In the genomic region with DNA sequence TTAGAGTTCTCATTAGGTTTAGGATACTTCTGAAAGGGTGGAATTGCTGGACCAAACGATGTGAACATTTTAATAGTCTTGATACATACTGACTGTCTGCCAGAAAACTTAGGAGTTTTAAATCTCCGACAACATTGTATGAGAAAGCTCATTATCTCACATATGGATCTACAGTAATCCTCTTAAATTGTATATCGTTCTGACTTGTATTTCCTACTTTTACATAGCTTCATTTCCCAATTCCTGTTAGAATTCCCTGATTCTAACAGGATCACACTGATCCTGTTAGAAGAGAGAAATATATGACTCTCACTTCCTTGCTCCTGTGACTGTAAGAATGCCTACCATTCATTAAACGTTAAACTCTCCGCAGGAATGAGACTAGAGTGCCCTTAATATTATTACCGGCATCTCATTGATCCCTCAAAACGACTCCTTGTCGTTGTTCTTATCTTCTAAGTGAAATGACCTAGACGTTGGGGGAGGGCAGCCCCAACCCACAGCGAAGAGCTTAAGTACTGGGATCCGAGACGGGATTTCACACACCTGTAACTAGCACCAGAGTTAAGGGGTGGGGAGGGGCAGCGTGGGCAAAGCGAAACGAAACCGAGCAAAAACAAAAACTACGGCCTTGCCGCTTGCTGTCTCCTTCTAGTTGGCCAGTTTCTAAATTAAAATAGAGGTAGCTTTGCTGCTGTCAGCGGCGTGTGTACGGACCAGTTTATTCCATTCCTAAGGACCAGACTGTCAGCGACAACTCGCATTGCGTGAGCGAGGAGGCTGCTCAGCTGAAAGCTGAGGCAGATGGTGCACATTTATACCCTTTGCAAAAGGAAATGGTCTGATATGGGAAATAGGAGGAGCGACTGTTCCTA, we compare ENCODE assay signal across 8 cellular contexts. TPM values are rescaled to one million over a fixed set of nuclear protein-coding genes. Genes with fewer than 3 reads are reported as not detected.
A peak's percentile ranks its signal among the peaks of the same experiment; 100 is the strongest.
DNase-seq lines count a peak whose midpoint lies in the region; ATAC-seq and TF ChIP-seq lines count a peak whose summit lies in the region.

No MANE protein-coding gene starts in this region.

- peaks cover 31% of the 10 kb centered on the region for H3K4me1 Mint-ChIP-seq in activated CD8-positive, alpha-beta T cell treated with anti-CD3 and anti-CD28 coated beads for 36 hours (ENCODE audit: low read depth)

- H3K4me1 ChIP-seq in foreskin keratinocyte, result peaks cover 5% of the 10 kb centered on the region

- TF ChIP-seq CTCF in HL-60 (IDR thresholded peaks at IDR 0.05; ENCODE audit: insufficient read depth, low read length), result no peak
- TF ChIP-seq CTCF in activated CD8-positive, alpha-beta T cell treated with anti-CD3 and anti-CD28 coated beads for 36 hours (IDR thresholded peaks at IDR 0.05), result no peak
- TF ChIP-seq CTCF in foreskin keratinocyte (conservative IDR thresholded peaks at IDR 0.05), result no peak

- no peaks in the 10 kb centered on the region for H3K9me3 Mint-ChIP-seq in activated CD8-positive, alpha-beta T cell treated with anti-CD3 and anti-CD28 coated beads for 36 hours

- DNase-seq in NCI-H2171 treated with DMSO at 0.1 percent for 48 hours (lab: John Stamatoyannopoulos, UW), result peak; percentile 61
- DNase-seq in NCI-H2171 (lab: John Stamatoyannopoulos, UW), result no peak
- DNase-seq in HL-60 (ENCODE audit: low read depth in 1 of 2, low spot score in 1 of 2), result no peak
- DNase-seq in activated CD8-positive, alpha-beta T cell treated with anti-CD3 and anti-CD28 coated beads for 36 hours, result no peak
- no peak for DNase-seq in foreskin keratinocyte
- DNase-seq in occipital lobe (lab: John Stamatoyannopoulos, UW), result peak; percentile 15
- DNase-seq in middle frontal gyrus (ENCODE audit: extremely low spot score, low spot score), result no peak

- CTCF ChIA-PET in activated CD8-positive, alpha-beta T cell treated with anti-CD3 and anti-CD28 coated beads for 36 hours (lab: Charles Lee), result interaction anchor here (1.0 to 2.0 kb wide), 4 partner anchors 48 to 148 kb away, joined by 3 to 5 read pairs (median 4); no protein-coding TSS in a partner anchor

- ATAC-seq in GM21515 (IDR thresholded peaks at IDR 0.05; ENCODE audit: unreplicated experiment), result peak; percentile 35
- peak; percentile 24 for ATAC-seq in activated CD8-positive, alpha-beta T cell treated with anti-CD3 and anti-CD28 coated beads for 36 hours
- ATAC-seq in foreskin keratinocyte, result peak; percentile 55

- H3K27ac Mint-ChIP-seq in activated CD8-positive, alpha-beta T cell treated with anti-CD3 and anti-CD28 coated beads for 36 hours, result peak overlapping the region; percentile 96

- intact Hi-C loops in activated CD8-positive, alpha-beta T cell treated with anti-CD3 and anti-CD28 coated beads for 36 hours (cut with micrococcal nuclease), result loop anchor here (1.0 to 5.0 kb wide), 2 partner anchors 47 to 112 kb away; no protein-coding TSS in a partner anchor

- H3K4me3 Mint-ChIP-seq in activated CD8-positive, alpha-beta T cell treated with anti-CD3 and anti-CD28 coated beads for 36 hours, result peak overlapping the region; percentile 90

- H3K27ac ChIP-seq in HL-60 (replicated peaks) (peak overlapping the region; percentile 83), foreskin keratinocyte (peak overlapping the region; percentile 41)

- peak overlapping the region; percentile 76 for H3K4me3 ChIP-seq in HL-60 (replicated peaks; ENCODE audit: insufficient read depth, low read length)

- H3K27me3 Mint-ChIP-seq in activated CD8-positive, alpha-beta T cell treated with anti-CD3 and anti-CD28 coated beads for 36 hours, result no peaks in the 10 kb centered on the region

- POLR2A ChIA-PET in activated CD8-positive, alpha-beta T cell treated with anti-CD3 and anti-CD28 coated beads for 36 hours (lab: Charles Lee), result interaction anchor here (0.6 to 2.8 kb wide), 7 partner anchors 11 to 109 kb away, joined by 3 to 11 read pairs (median 4); no protein-coding TSS in a partner anchor

- H3K27me3 ChIP-seq in HL-60 (ENCODE audit: insufficient read depth, poor library complexity, severe bottlenecking) (no peaks in the 10 kb centered on the region), foreskin keratinocyte (peaks cover 2% of the 10 kb centered on the region)

- H3K36me3 Mint-ChIP-seq in activated CD8-positive, alpha-beta T cell treated with anti-CD3 and anti-CD28 coated beads for 36 hours (ENCODE audit: low read depth), result peaks cover 8% of the 10 kb centered on the region

RNA-seq across cellular contexts. Expression of a gene that starts 0.7 kb away (rescaled TPM):
- total RNA-seq in activated CD8-positive, alpha-beta T cell treated with anti-CD3 and anti-CD28 coated beads for 36 hours, result 10 to 100 TPM; 27.1 to 28.8 TPM
- total RNA-seq in foreskin keratinocyte (31.9 and 33.1 TPM in 2 replicates), occipital lobe (78.8 TPM)
- 7.9 and 9.5 TPM in 2 replicates for polyA plus RNA-seq in foreskin keratinocyte

Comparison
In these comparisons a context has a peak if more than half of its experiments do, and no peak if none do; other contexts are left out.
1. DNase-seq: peak in NCI-H2171 treated with DMSO at 0.1 percent for 48 hours (single experiment) and occipital lobe (single experiment); none in NCI-H2171 (single experiment), HL-60 (0 of 2), activated CD8-positive, alpha-beta T cell treated with anti-CD3 and anti-CD28 coated beads for 36 hours (single experiment), foreskin keratinocyte (0 of 2) and middle frontal gyrus (single experiment).
2. Peak in every context shown above with its lines, with median percentiles within 50 percentile points of each other: ATAC-seq.